In the genomic region with DNA sequence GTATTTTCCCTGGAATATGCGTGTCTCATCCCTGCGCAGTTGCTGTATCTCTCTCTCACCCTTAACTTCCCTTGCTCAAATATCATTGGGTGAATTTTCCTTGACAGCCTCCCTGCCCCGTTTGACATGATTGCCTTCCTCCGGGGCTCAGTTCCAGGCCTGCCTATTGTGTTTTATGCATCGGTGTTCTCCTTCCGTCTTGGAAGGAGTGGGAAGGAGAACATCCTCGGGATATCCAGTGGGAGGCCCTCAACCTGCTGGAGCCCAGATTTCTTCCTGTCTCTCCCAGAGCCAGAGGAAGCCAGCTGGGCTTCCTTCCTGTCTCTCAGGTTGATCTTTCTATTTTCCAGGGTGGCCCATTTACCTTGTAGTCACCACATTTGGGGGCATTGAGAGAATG, we compare ENCODE assay signal across 16 cellular contexts.
"Had no signal": no experiment of that assay in that cellular context is flagged by ENCODE, and none has a peak within 500 bp of the region (broad histone marks: within the 10 kb centered on the region; RNA-seq: fewer than 3 reads in every experiment).

No MANE protein-coding gene starts in this region.

- H3K36me3 ChIP-seq: pancreas, transverse colon had no signal

- H3K27me3 ChIP-seq: pancreas, transverse colon had no signal

- H3K27ac ChIP-seq: skin epidermis, transverse colon, VCaP had no signal

- H3K27ac Mint-ChIP-seq: activated CD4-positive, alpha-beta T cell treated with anti-CD3 and anti-CD28 coated beads for 36 hours; activated T-helper 1 cell treated with anti-CD3 and anti-CD28 coated beads, Interleukin-12 subunit alpha, Interleukin-12 subunit beta, Interleukin-2, Interleukin-4 antibody, amounts not matched to agents 30 ng/mL and 10 ng/mL and 1 ng/mL, durations not matched to agents 14 hours and 24 hours and 36 hours; dendritic cell treated with granulocyte-macrophage colony-stimulating factor and Interleukin-4, amounts not matched to agents 40 ng/mL and 50 ng/mL, for 4 days; endodermal cell had no signal

- FAIRE-seq: pancreas had no signal

- H3K4me3 ChIP-seq: pancreas, skin epidermis, transverse colon had no signal

- DNase-seq: activated CD4-positive, alpha-beta T cell treated with anti-CD3 and anti-CD28 coated beads for 36 hours; activated CD8-positive, alpha-beta memory T cell treated with anti-CD3 and anti-CD28 coated beads, Interleukin-2, amount 50 U/mL, for 48 hours; activated CD8-positive, alpha-beta T cell treated with anti-CD3 and anti-CD28 coated beads, Interleukin-2, amount 10 ng/mL, durations not matched to agents 7 days and 5 days; activated naive CD4-positive, alpha-beta T cell treated with Interleukin-2 at 50 U/mL for 16 hours; endodermal cell; immature natural killer cell; left colon; mammary epithelial cell; pancreas; T-helper 9 cell; transverse colon had no signal

- H3K4me1 ChIP-seq: transverse colon had no signal

- H3K9me3 Mint-ChIP-seq: activated T-helper 1 cell treated with anti-CD3 and anti-CD28 coated beads, Interleukin-12 subunit alpha, Interleukin-12 subunit beta, Interleukin-2, Interleukin-4 antibody, amounts not matched to agents 30 ng/mL and 10 ng/mL and 1 ng/mL, durations not matched to agents 14 hours and 24 hours and 36 hours; central memory CD8-positive, alpha-beta T cell; dendritic cell treated with granulocyte-macrophage colony-stimulating factor and Interleukin-4, amounts not matched to agents 40 ng/mL and 50 ng/mL, for 4 days; endodermal cell; immature natural killer cell had no signal

- H3K4me3 Mint-ChIP-seq: activated CD4-positive, alpha-beta T cell treated with anti-CD3 and anti-CD28 coated beads for 36 hours; activated CD8-positive, alpha-beta T cell treated with anti-CD3 and anti-CD28 coated beads, Interleukin-2, amount 10 ng/mL, durations not matched to agents 7 days and 5 days; activated T-helper 1 cell treated with anti-CD3 and anti-CD28 coated beads, Interleukin-12 subunit alpha, Interleukin-12 subunit beta, Interleukin-2, Interleukin-4 antibody, amounts not matched to agents 30 ng/mL and 10 ng/mL and 1 ng/mL, durations not matched to agents 14 hours and 24 hours and 36 hours; central memory CD8-positive, alpha-beta T cell; dendritic cell treated with granulocyte-macrophage colony-stimulating factor and Interleukin-4, amounts not matched to agents 40 ng/mL and 50 ng/mL, for 4 days; endodermal cell had no signal

- H3K9me3 ChIP-seq: pancreas, transverse colon had no signal

- ATAC-seq: left colon, pancreas had no signal

- H3K36me3 Mint-ChIP-seq: immature natural killer cell had no signal
